Comparison of ENCODE assay signal across 7 cellular contexts in the genomic region with DNA sequence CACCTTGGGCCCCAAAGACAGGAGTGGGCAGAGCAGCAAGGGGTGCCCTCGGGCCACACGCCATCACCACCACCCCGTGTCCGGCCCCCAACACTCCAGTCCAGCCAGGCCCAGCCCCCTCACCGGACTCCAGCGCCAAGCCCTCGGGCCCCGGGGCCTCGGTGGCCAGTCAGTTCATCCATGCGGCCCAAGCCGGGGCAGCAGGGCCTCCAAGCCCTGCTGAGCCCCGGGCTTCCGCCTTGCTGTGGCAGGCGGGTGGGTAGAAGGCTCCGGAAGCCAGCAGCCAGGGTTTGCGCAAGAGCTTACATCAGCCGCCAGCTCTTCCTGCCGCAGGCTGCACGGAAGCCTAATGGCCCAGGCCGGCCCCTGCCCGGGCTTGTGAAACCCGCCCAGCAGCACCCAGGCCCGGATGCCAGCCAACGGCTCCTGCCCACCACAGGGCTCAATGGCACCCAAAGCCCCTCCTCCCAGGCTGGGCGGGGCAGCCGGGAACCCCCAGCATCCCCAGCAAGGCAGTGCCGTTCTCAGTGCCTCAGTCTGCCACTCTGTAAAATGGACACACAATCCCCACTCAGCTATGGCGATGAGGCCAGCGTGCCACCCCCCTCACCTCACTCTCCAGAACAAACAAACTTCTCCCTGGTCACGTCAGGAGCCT. TPM values are rescaled to one million over a fixed set of nuclear protein-coding genes. Genes with fewer than 3 reads are reported as not detected.
DNase-seq lines count a peak whose midpoint lies in the region; ATAC-seq and TF ChIP-seq lines count a peak whose summit lies in the region.

No MANE protein-coding gene starts in this region.

- DNase-seq in NOMO-1 treated with DMSO at 0.1 percent for 48 hours (lab: John Stamatoyannopoulos, UW; ENCODE audit: unreplicated experiment) (peak; percentile 98), osteoblast (ENCODE audit: insufficient read length, low spot score, missing footprints) (peak; percentile 100), thyroid gland (peak; percentile 48 to 52)
- DNase-seq in activated CD8-positive, alpha-beta memory T cell treated with anti-CD3 and anti-CD28 coated beads, Interleukin-2, amount 50 U/mL, for 4 hours = peak; percentile 86

- no peaks in the 10 kb centered on the region for H3K9me3 ChIP-seq in osteoblast (ENCODE audit: low read depth, low read length)
- no peaks in the 10 kb centered on the region for H3K9me3 ChIP-seq in thyroid gland

- TF ChIP-seq CTCF in osteoblast (IDR thresholded peaks at IDR 0.05; ENCODE audit: extremely low read depth, low read depth, low read length) (no peak), thyroid gland (IDR thresholded peaks at IDR 0.05) (no peak)

- peak overlapping the region; percentile 81 for H3K4me3 ChIP-seq in osteoblast (ENCODE audit: insufficient read depth, low read length)
- no peak overlapping the region for H3K4me3 ChIP-seq in thyroid gland (replicated peaks in 1 of 3)

- 81 to 87% methylated on average over 8 to 9 of the region's 30 CpGs for WGBS in thyroid gland, 2 donors

- peak; percentile 82 for TF ChIP-seq POLR2A in GM18526 (IDR thresholded peaks at IDR 0.05; ENCODE audit: extremely low read depth, insufficient read length)
- TF ChIP-seq POLR2A in thyroid gland (IDR thresholded peaks at IDR 0.05) = no peak

- peak overlapping the region; percentile 56 for H2AFZ ChIP-seq in osteoblast (ENCODE audit: low read length)

- H3K27me3 ChIP-seq in osteoblast (ENCODE audit: insufficient read depth, low read length) = no peaks in the 10 kb centered on the region
- no peaks in the 10 kb centered on the region for H3K27me3 ChIP-seq in thyroid gland

- peaks cover 96% of the 10 kb centered on the region for H3K79me2 ChIP-seq in osteoblast (ENCODE audit: insufficient read depth, low read length)

- H3K4me1 ChIP-seq in osteoblast (ENCODE audit: insufficient read depth, low read length) (peaks cover 10% of the 10 kb centered on the region), thyroid gland (peaks cover 0 to 18% of the 10 kb centered on the region in 2 donors)

- intact Hi-C loops in thyroid gland (cut with DNase I) = no loop called here

- ATAC-seq in HG03039 (IDR thresholded peaks at IDR 0.05; ENCODE audit: unreplicated experiment) = peak; percentile 83
- peak; percentile 94 for ATAC-seq in esophagus mucosa

- peak overlapping the region; percentile 91 for H3K4me2 ChIP-seq in osteoblast (ENCODE audit: insufficient read depth, low read length)

- H3K36me3 ChIP-seq in osteoblast (ENCODE audit: insufficient read depth, low read length) (peaks cover 22% of the 10 kb centered on the region), thyroid gland (peaks cover 11 to 13% of the 10 kb centered on the region in 2 donors)

- peaks cover 55% of the 10 kb centered on the region for H4K20me1 ChIP-seq in osteoblast (ENCODE audit: insufficient read depth, low read length)

- H3K27ac ChIP-seq in osteoblast (ENCODE audit: low read depth, low read length) (peak overlapping the region; percentile 91), thyroid gland (peak overlapping the region; percentile 38 to 74 (median 65))

RNA-seq across cellular contexts. Expression of a gene that starts 26.5 kb away (rescaled TPM):
- total RNA-seq in esophagus mucosa = 26.2 TPM
- total RNA-seq in osteoblast = 61.3 and 83.6 TPM in 2 replicates
- total RNA-seq in thyroid gland = 100 to 1,000 TPM in 2 of 4 donors, 10 to 100 TPM in 2; 47.0 to 173 (median 94.8) TPM

Comparison
In these comparisons a context has a peak if more than half of its experiments do, and no peak if none do; other contexts are left out.
1. DNase-seq: peak in every context shown above with its lines; median percentile 100 in osteoblast; 98 in NOMO-1 treated with DMSO at 0.1 percent for 48 hours; 86 in activated CD8-positive, alpha-beta memory T cell treated with anti-CD3 and anti-CD28 coated beads, Interleukin-2, amount 50 U/mL, for 4 hours; 50 in thyroid gland.